ENCODE assay signal across 8 cellular contexts in genomic region chr1:27525296-27526271, GRCh38. TPM values are rescaled to one million over a fixed set of nuclear protein-coding genes. Genes with fewer than 3 reads are reported as not detected.
DNase-seq lines count a peak whose midpoint lies in the region; ATAC-seq and TF ChIP-seq lines count a peak whose summit lies in the region.

No MANE protein-coding gene starts in this region.

- intact Hi-C loops in Right ventricle myocardium superior (cut with DNase I): no loop called here
- intact Hi-C loops in psoas muscle (cut with DNase I): loop anchor here in 1 of 2 donors (2.0 kb wide), 1 partner anchor 77 kb away; no protein-coding TSS in a partner anchor

- peak overlapping the region; percentile 94 for H3K27ac ChIP-seq in psoas muscle

- ATAC-seq in HG02885 (IDR thresholded peaks at IDR 0.05; ENCODE audit: poor library complexity, unreplicated experiment) (peak; percentile 63), Right ventricle myocardium superior (ENCODE audit: poor library complexity) (peak; percentile 71), psoas muscle (peak; percentile 18 to 40 (median 26)), GM21381 (IDR thresholded peaks at IDR 0.05; ENCODE audit: unreplicated experiment) (no peak), HG02981 (IDR thresholded peaks at IDR 0.05; ENCODE audit: unreplicated experiment) (no peak)

- H3K9ac ChIP-seq in NT2/D1 (ENCODE audit: insufficient read length, low read depth): peak overlapping the region; percentile 72

- DNase-seq in NT2/D1 (ENCODE audit: low read depth, low spot score): peak; percentile 74
- DNase-seq in activated effector memory CD4-positive, alpha-beta T cell treated with anti-CD3 and anti-CD28 coated beads, Interleukin-2, amount 50 U/mL, for 16 hours: peak; percentile 80
- DNase-seq in Right ventricle myocardium superior: peak; percentile 90
- DNase-seq in psoas muscle: peak; percentile 72 to 83

- H3K4me3 ChIP-seq in GM08714 (ENCODE audit: low read length) (peak overlapping the region; percentile 0; the same call in 1 of the 2 replicates), NT2/D1 (ENCODE audit: insufficient read length, low read depth) (peak overlapping the region; percentile 16), psoas muscle (peak overlapping the region; percentile 71)

- peaks cover 69% of the 10 kb centered on the region for H3K4me1 ChIP-seq in NT2/D1 (ENCODE audit: insufficient read depth, insufficient read length)
- H3K4me1 ChIP-seq in psoas muscle: peaks cover 80% of the 10 kb centered on the region

- H3K27me3 ChIP-seq in NT2/D1 (ENCODE audit: insufficient read depth, insufficient read length): no peaks in the 10 kb centered on the region
- no peaks in the 10 kb centered on the region for H3K27me3 ChIP-seq in psoas muscle (ENCODE audit: insufficient read depth in 3 of 3, low read length in 2 of 3)

- WGBS in psoas muscle, 3 donors: 20 to 32% (median 26%) methylated on average over 15 to 16 of the region's 16 CpGs

- no peak for TF ChIP-seq CTCF in psoas muscle (IDR thresholded peaks at IDR 0.05)

- H3K36me3 ChIP-seq in NT2/D1 (ENCODE audit: insufficient read depth, insufficient read length, low read length) (peaks cover 2% of the 10 kb centered on the region), psoas muscle (ENCODE audit: insufficient read depth in 1 of 2, low read depth in 1 of 2) (no peaks in the 10 kb centered on the region)

- H3K9me3 ChIP-seq in NT2/D1 (ENCODE audit: insufficient read depth, low read length) (no peaks in the 10 kb centered on the region), psoas muscle (no peaks in the 10 kb centered on the region)

RNA-seq across cellular contexts. Expression of gene WASF2, which starts 35.6 kb away (rescaled TPM):
- total RNA-seq in Right ventricle myocardium superior (49.3 TPM), psoas muscle (10 to 100 TPM; 29.4 to 40.6 (median 35.9) TPM)
- 10 to 100 TPM in 2 of 3 donors, 1 to 10 TPM in 1; 7.9 to 14.2 (median 11.3) TPM for polyA plus RNA-seq in psoas muscle

Comparison
In these comparisons a context has a peak if more than half of its experiments do, and no peak if none do; other contexts are left out.
1. H3K4me3 ChIP-seq: peak in every context shown above with its lines; median percentile 71 in psoas muscle; 16 in NT2/D1; 0 in GM08714.
2. ATAC-seq: peak in HG02885 (single experiment), Right ventricle myocardium superior (single experiment) and psoas muscle (4 of 4); none in GM21381 (single experiment) and HG02981 (single experiment).
3. Peak in every context shown above with its lines, with median percentiles within 50 percentile points of each other: DNase-seq.